Comparison of ENCODE assay signal across 26 cellular contexts in the genomic region with DNA sequence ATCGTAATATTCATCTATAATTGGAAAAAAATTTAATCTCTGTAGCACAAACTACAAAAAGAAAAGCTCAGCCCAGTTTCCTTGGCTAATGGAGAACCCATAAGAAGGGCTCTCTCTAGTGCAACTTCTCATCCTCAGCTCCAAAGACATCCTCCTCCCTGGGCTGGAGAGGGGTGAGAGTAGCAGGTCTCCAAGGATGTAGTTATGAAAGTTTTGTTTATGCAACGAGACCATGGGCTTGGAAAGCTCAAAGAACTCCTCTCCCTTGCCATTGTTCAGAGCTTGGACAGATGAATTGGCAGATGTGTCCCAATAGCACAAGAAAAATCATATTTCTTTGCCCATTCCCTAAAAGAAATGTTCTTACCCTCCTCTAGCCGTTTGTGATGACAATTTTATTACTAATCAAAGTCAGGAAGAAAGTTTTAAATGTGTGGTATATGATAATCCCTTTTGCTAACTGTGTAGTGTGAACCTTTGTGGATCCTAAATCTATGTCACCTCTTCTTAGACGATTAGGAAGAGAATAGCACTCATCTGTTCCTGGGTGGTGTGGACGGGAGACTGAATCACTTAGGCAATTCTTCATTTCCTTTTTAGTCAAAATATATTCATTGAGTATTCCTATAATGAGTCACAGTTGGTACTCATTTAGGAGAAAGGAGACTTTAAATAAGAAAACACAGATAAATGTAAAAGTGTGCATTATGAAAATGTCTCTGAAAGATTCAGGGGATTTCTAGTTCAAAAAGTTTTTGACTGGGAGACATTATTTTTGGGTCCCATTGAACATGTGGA. TPM values are rescaled to one million over a fixed set of nuclear protein-coding genes. Genes with fewer than 3 reads are reported as not detected.
DNase-seq lines count a peak whose midpoint lies in the region; ATAC-seq, FAIRE-seq and TF ChIP-seq lines count a peak whose summit lies in the region.
"Had no signal": no experiment of that assay in that cellular context is flagged by ENCODE, and none has a peak within 500 bp of the region (broad histone marks: within the 10 kb centered on the region; RNA-seq: fewer than 3 reads in every experiment).

No MANE protein-coding gene starts in this region.

- peak; percentile 41 for DNase-seq in activated CD4-positive, alpha-beta memory T cell treated with anti-CD3 and anti-CD28 coated beads for 36 hours
- no peak for DNase-seq in activated CD4-positive, alpha-beta memory T cell treated with anti-CD3 and anti-CD28 coated beads, Interleukin-2, amount 10 ng/mL, durations not matched to agents 7 days and 5 days
- DNase-seq in GM06990 (ENCODE audit: extremely low read depth, insufficient read length) (peak; percentile 9), GM12878 (ENCODE audit: low read depth, low spot score) (no peak), sciatic nerve (ENCODE audit: low spot score) (no peak), amniotic stem cell (lab: John Stamatoyannopoulos, UW) (no peak)
- DNase-seq: activated CD8-positive, alpha-beta memory T cell treated with anti-CD3 and anti-CD28 coated beads for 24 hours; activated gamma-delta T cell; CD4-positive, alpha-beta memory T cell; DMS79; heart right ventricle; islet precursor cell; mammary epithelial cell; naive B cell; NCI-H1417; NCI-H2171 treated with DMSO at 0.1 percent for 48 hours; posterior cingulate gyrus; T-cell; transverse colon had no signal

- in situ Hi-C loops in GM12878 (cut with MboI), result no loop called here

- POLR2A ChIA-PET in activated CD4-positive, alpha-beta memory T cell treated with anti-CD3 and anti-CD28 coated beads for 36 hours (lab: Charles Lee), result no interaction called here
- POLR2A ChIA-PET in activated CD4-positive, alpha-beta memory T cell treated with anti-CD3 and anti-CD28 coated beads, Interleukin-2, amount 10 ng/mL, durations not matched to agents 7 days and 5 days (lab: Charles Lee), result no interaction called here
- POLR2A ChIA-PET in GM12878 (lab: Charles Lee), result no interaction called here

- SMC1A ChIA-PET in GM12878 (lab: Charles Lee; ENCODE audit: uncharacterized antibody, unreplicated experiment), result interaction anchor here (0.7 to 1.5 kb wide), 3 partner anchors 11 to 138 kb away, joined by 3 to 4 read pairs (median 3); no protein-coding TSS in a partner anchor

- H3K4me3 Mint-ChIP-seq in activated CD4-positive, alpha-beta memory T cell treated with anti-CD3 and anti-CD28 coated beads for 36 hours, result no peak overlapping the region
- H3K4me3 Mint-ChIP-seq in activated CD4-positive, alpha-beta memory T cell treated with anti-CD3 and anti-CD28 coated beads, Interleukin-2, amount 10 ng/mL, durations not matched to agents 7 days and 5 days, result no peak overlapping the region
- H3K4me3 Mint-ChIP-seq: brain; CD4-positive, alpha-beta memory T cell; naive B cell; stimulated activated memory B cell treated with anti-CD40 and anti-IgM and Interleukin-4, amounts not matched to agents 10 μg/mL and 1 μg/mL and 100 μg/mL, for 72 hours; T-cell had no signal

- no TSS peak for BruUV-seq in GM12878 (replicated peaks; lab: Mats Ljungman, UMichigan)

- CTCF ChIA-PET in activated CD4-positive, alpha-beta memory T cell treated with anti-CD3 and anti-CD28 coated beads for 36 hours (lab: Charles Lee), result interaction anchor here (0.8 to 1.2 kb wide), 2 partner anchors 138 to 330 kb away, joined by 3 to 5 read pairs; no protein-coding TSS in a partner anchor
- CTCF ChIA-PET in activated CD4-positive, alpha-beta memory T cell treated with anti-CD3 and anti-CD28 coated beads, Interleukin-2, amount 10 ng/mL, durations not matched to agents 7 days and 5 days (lab: Charles Lee), result interaction anchor here (1.1 kb wide), 1 partner anchor 13 kb away, joined by 3 read pairs; no protein-coding TSS in a partner anchor
- CTCF ChIA-PET in GM12878 (lab: Yijun Ruan, JAX), result interaction anchor here (1.1 kb wide), 1 partner anchor 80 kb away, joined by 3 read pairs; a partner anchor contains a TSS

- H3K36me3 Mint-ChIP-seq in activated CD4-positive, alpha-beta memory T cell treated with anti-CD3 and anti-CD28 coated beads for 36 hours, result no peaks in the 10 kb centered on the region
- no peaks in the 10 kb centered on the region for H3K36me3 Mint-ChIP-seq in activated CD4-positive, alpha-beta memory T cell treated with anti-CD3 and anti-CD28 coated beads, Interleukin-2, amount 10 ng/mL, durations not matched to agents 7 days and 5 days (ENCODE audit: low read depth)
- H3K36me3 Mint-ChIP-seq: CD4-positive, alpha-beta memory T cell; naive B cell had no signal

- H3K9ac ChIP-seq in GM12878 (ENCODE audit: control insufficient read depth, insufficient read depth, low read length), result no peak overlapping the region

- 38% methylated on average over 5 of the region's 5 CpGs for WGBS in GM12878 (ENCODE audit: insufficient coverage, insufficient replicate concordance, low lambda C conversion rate, missing lambda C conversion rate)

- H3K27ac ChIP-seq in GM12878 (ENCODE audit: control insufficient read depth, insufficient read depth), result no peak overlapping the region
- H3K27ac ChIP-seq: epithelial cell of prostate, transverse colon had no signal

- TF ChIP-seq RAD21 in GM12878 (IDR thresholded peaks at IDR 0.05; ENCODE audit: insufficient read depth, low read depth, low read length), result no peak

- TF ChIP-seq CTCF in GM06990 (IDR thresholded peaks at IDR 0.05; ENCODE audit: insufficient read depth, low read length, poor library complexity, severe bottlenecking) (no peak), GM12878 (IDR thresholded peaks at IDR 0.05 in 2 of 3, conservative IDR thresholded peaks at IDR 0.05 in 1 of 3; ENCODE audit: control insufficient read depth in 2 of 3, extremely low read depth in 1 of 3, insufficient read depth in 1 of 3, low read depth in 3 of 3, low read length in 3 of 3) (no peak)

- no peaks in the 10 kb centered on the region for H3K79me2 ChIP-seq in GM12878 (ENCODE audit: control insufficient read depth, insufficient read depth, low read length)

- H3K27ac Mint-ChIP-seq in activated CD4-positive, alpha-beta memory T cell treated with anti-CD3 and anti-CD28 coated beads for 36 hours, result no peak overlapping the region
- H3K27ac Mint-ChIP-seq in activated CD4-positive, alpha-beta memory T cell treated with anti-CD3 and anti-CD28 coated beads, Interleukin-2, amount 10 ng/mL, durations not matched to agents 7 days and 5 days, result no peak overlapping the region
- H3K27ac Mint-ChIP-seq: brain; CD4-positive, alpha-beta memory T cell; naive B cell; stimulated activated memory B cell treated with anti-CD40 and anti-IgM and Interleukin-4, amounts not matched to agents 10 μg/mL and 1 μg/mL and 100 μg/mL, for 72 hours; T-cell had no signal

- FAIRE-seq in GM12878 (lab: Jason Lieb, UNC), result peak; percentile 35
- FAIRE-seq: A204.1 had no signal

- intact Hi-C loops in activated CD4-positive, alpha-beta memory T cell treated with anti-CD3 and anti-CD28 coated beads for 36 hours (cut with micrococcal nuclease), result loop anchor here (1.0 to 10.0 kb wide), 3 partner anchors 72 to 138 kb away; a partner anchor contains a TSS
- intact Hi-C loops in GM12878 (cut with micrococcal nuclease; ENCODE audit: unreplicated experiment) (no loop called here), sciatic nerve (cut with DNase I) (no loop called here)

- H3K4me3 ChIP-seq in GM06990 (replicated peaks; ENCODE audit: low read depth, low read length), result no peak overlapping the region
- H3K4me3 ChIP-seq in GM12878, result no peak overlapping the region
- H3K4me3 ChIP-seq: coronary artery, heart right ventricle, transverse colon had no signal

- TF ChIP-seq POLR2A in GM12878 (IDR thresholded peaks at IDR 0.05; ENCODE audit: low read depth, low read length), result no peak

- peaks cover 5% of the 10 kb centered on the region for H3K27me3 Mint-ChIP-seq in activated CD4-positive, alpha-beta memory T cell treated with anti-CD3 and anti-CD28 coated beads for 36 hours
- no peaks in the 10 kb centered on the region for H3K27me3 Mint-ChIP-seq in activated CD4-positive, alpha-beta memory T cell treated with anti-CD3 and anti-CD28 coated beads, Interleukin-2, amount 10 ng/mL, durations not matched to agents 7 days and 5 days
- H3K27me3 Mint-ChIP-seq: brain; stimulated activated memory B cell treated with anti-CD40 and anti-IgM and Interleukin-4, amounts not matched to agents 10 μg/mL and 1 μg/mL and 100 μg/mL, for 72 hours had no signal

- H3K4me2 ChIP-seq in GM12878 (ENCODE audit: control insufficient read depth, insufficient read depth), result no peak overlapping the region

- no peaks in the 10 kb centered on the region for H3K9me3 Mint-ChIP-seq in activated CD4-positive, alpha-beta memory T cell treated with anti-CD3 and anti-CD28 coated beads for 36 hours
- H3K9me3 Mint-ChIP-seq in activated CD4-positive, alpha-beta memory T cell treated with anti-CD3 and anti-CD28 coated beads, Interleukin-2, amount 10 ng/mL, durations not matched to agents 7 days and 5 days, result no peaks in the 10 kb centered on the region
- H3K9me3 Mint-ChIP-seq: brain; CD4-positive, alpha-beta memory T cell; stimulated activated memory B cell treated with anti-CD40 and anti-IgM and Interleukin-4, amounts not matched to agents 10 μg/mL and 1 μg/mL and 100 μg/mL, for 72 hours; T-cell had no signal

- H3K36me3 ChIP-seq in GM06990 (ENCODE audit: control insufficient read depth, insufficient read depth, low read length) (no peaks in the 10 kb centered on the region), GM12878 (ENCODE audit: control insufficient read depth in 2 of 2, insufficient read depth in 2 of 2, low read length in 1 of 2) (peaks cover 0 to 5% of the 10 kb centered on the region in 2 experiments; a peak in 1 of 4 replicates)
- H3K36me3 ChIP-seq: transverse colon had no signal

- RAD21 ChIA-PET in GM12878 (lab: Charles Lee; ENCODE audit: unreplicated experiment), result interaction anchor here (1.1 kb wide), 1 partner anchor 134 kb away, joined by 3 read pairs; a partner anchor contains a TSS

- ATAC-seq in GM12878, result no peak
- peak; percentile 95 for ATAC-seq in sciatic nerve
- no peak for ATAC-seq in HG02623 (IDR thresholded peaks at IDR 0.05; ENCODE audit: unreplicated experiment)
- ATAC-seq in HG03520 (IDR thresholded peaks at IDR 0.05; ENCODE audit: unreplicated experiment), result no peak
- ATAC-seq: heart right ventricle; stimulated activated memory B cell treated with anti-CD40 and anti-IgM and Interleukin-4, amounts not matched to agents 10 μg/mL and 1 μg/mL and 100 μg/mL, for 72 hours; T-cell had no signal

- H3K9me3 ChIP-seq in GM12878 (replicated peaks; ENCODE audit: control insufficient read depth, insufficient read depth, low read length), result peaks cover 10% of the 10 kb centered on the region
- H3K9me3 ChIP-seq: heart right ventricle, transverse colon had no signal

- peaks cover 14% of the 10 kb centered on the region for H3K4me1 ChIP-seq in GM12878 (ENCODE audit: control insufficient read depth, insufficient read depth, low read length)

- H2AFZ ChIP-seq in GM12878 (ENCODE audit: control insufficient read depth, low read depth, low read length), result no peak overlapping the region

- TF ChIP-seq EP300 in GM12878 (IDR thresholded peaks at IDR 0.05; ENCODE audit: borderline replicate concordance in 1 of 2, control insufficient read depth in 1 of 2, low read depth in 2 of 2, low read length in 2 of 2), result no peak

- no peaks in the 10 kb centered on the region for H4K20me1 ChIP-seq in GM12878 (ENCODE audit: control insufficient read depth, insufficient read depth)

- H3K27me3 ChIP-seq in GM06990 (replicated peaks; ENCODE audit: control insufficient read depth, insufficient read depth, low read length) (no peaks in the 10 kb centered on the region), GM12878 (replicated peaks in 1 of 2; ENCODE audit: control insufficient read depth in 2 of 2, insufficient read depth in 2 of 2, low read length in 1 of 2) (no peaks in the 10 kb centered on the region)
- H3K27me3 ChIP-seq: heart right ventricle, transverse colon had no signal

- peaks cover 11% of the 10 kb centered on the region for H3K4me1 Mint-ChIP-seq in activated CD4-positive, alpha-beta memory T cell treated with anti-CD3 and anti-CD28 coated beads for 36 hours (ENCODE audit: low read depth)
- H3K4me1 Mint-ChIP-seq in activated CD4-positive, alpha-beta memory T cell treated with anti-CD3 and anti-CD28 coated beads, Interleukin-2, amount 10 ng/mL, durations not matched to agents 7 days and 5 days, result peaks cover 9% of the 10 kb centered on the region
- H3K4me1 Mint-ChIP-seq: brain; CD4-positive, alpha-beta memory T cell; T-cell had no signal

RNA-seq across cellular contexts. Expression of a gene that starts 52.2 kb away (rescaled TPM):
- total RNA-seq in activated CD4-positive, alpha-beta memory T cell treated with anti-CD3 and anti-CD28 coated beads for 36 hours, result 1 to 10 TPM; 3.5 to 3.9 TPM
- under 1 TPM; 0.86 to 0.95 TPM for total RNA-seq in activated CD4-positive, alpha-beta memory T cell treated with anti-CD3 and anti-CD28 coated beads, Interleukin-2, amount 10 ng/mL, durations not matched to agents 7 days and 5 days
- 59.4 and 67.2 TPM in 2 replicates for total RNA-seq in GM12878 (2013; cell fraction: nucleolus; rRNA removed)
- total RNA-seq in GM12878 (2014; rRNA removed) (8.2 and 9.3 TPM in 2 replicates), GM12878 (2014; rRNA removed; fragmentation: Illumina TruSeq; extraction: Trizol) (7.1 and 7.2 TPM in 2 replicates), GM12878 (2021) (9.4 and 9.8 TPM in 2 replicates), sciatic nerve (33.7 TPM)
- polyA plus RNA-seq in GM12878 (2011; ENCODE audit: low read depth), result 5.1 TPM
- polyA plus RNA-seq in GM12878 (2011; rRNA removed) (1.8 and 2.2 TPM in 2 replicates), GM12878 (2014; fragmentation: Illumina TruSeq; extraction: Trizol) (6.9 and 7.6 TPM in 2 replicates), GM12878 (2014; fragmentation: Nextera tagmentation; extraction: Ambion mirVana) (1 to 10 TPM in 1 of 2 experiments, under 1 TPM in 1; 0.89 to 1.3 TPM), GM12878 (2014; rRNA removed) (12.0 and 13.2 TPM in 2 replicates), GM12878 (2016; fragmentation: Nextera tagmentation; extraction: Ambion mirVana) (1 to 10 TPM; 4.9 to 5.6 TPM)
- 0.89 and 1.2 TPM in 2 replicates for polyA plus RNA-seq in GM12878 (2011; cell fraction: cytosol; rRNA removed)
- polyA plus RNA-seq in GM12878 (2011; cell fraction: nucleus; rRNA removed), result 7.3 and 8.8 TPM in 2 replicates
- polyA plus RNA-seq in GM12878 (2012), result 4.1 and 4.6 TPM in 2 replicates
- 2.0 and 4.9 TPM in 2 replicates for polyA minus RNA-seq in GM12878 (2011; rRNA and poly(A)+ RNA removed)
- polyA minus RNA-seq in GM12878 (2011; cell fraction: cytosol; rRNA and poly(A)+ RNA removed), result 0.21 TPM in 1 of 2 replicates, not detected in the other
- 2.3 and 5.5 TPM in 2 replicates for polyA minus RNA-seq in GM12878 (2011; cell fraction: nucleus; rRNA and poly(A)+ RNA removed)

Comparison
In these comparisons a context has a peak if more than half of its experiments do, and no peak if none do; other contexts are left out.
1. DNase-seq: peak in activated CD4-positive, alpha-beta memory T cell treated with anti-CD3 and anti-CD28 coated beads for 36 hours (single experiment) and GM06990 (single experiment); none in activated CD4-positive, alpha-beta memory T cell treated with anti-CD3 and anti-CD28 coated beads, Interleukin-2, amount 10 ng/mL, durations not matched to agents 7 days and 5 days (single experiment), GM12878 (single experiment), sciatic nerve (single experiment) and amniotic stem cell (single experiment).